Comparison of ENCODE assay signal across 9 cellular contexts in the genomic region with DNA sequence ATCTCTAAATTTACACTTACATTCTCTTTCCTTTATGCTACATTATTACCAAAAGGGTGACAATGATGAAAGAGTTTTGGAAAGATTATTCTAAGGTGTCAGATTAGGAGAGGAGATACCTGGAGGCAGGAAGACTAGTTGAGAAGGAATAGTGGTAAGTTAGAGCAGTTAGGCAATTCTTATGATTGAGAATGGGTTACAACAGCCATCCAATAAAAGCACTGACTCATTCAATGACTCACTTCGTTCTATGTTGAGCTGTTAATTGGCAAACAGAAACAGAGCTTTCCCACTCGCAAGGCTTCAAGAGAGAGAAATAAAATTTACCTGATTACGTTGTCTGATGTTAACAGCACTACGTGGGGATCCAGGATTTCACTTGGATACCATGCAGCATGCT. TPM values are rescaled to one million over a fixed set of nuclear protein-coding genes. Genes with fewer than 3 reads are reported as not detected.
DNase-seq lines count a peak whose midpoint lies in the region; ATAC-seq and TF ChIP-seq lines count a peak whose summit lies in the region.
"Had no signal": no experiment of that assay in that cellular context is flagged by ENCODE, and none has a peak within 500 bp of the region (broad histone marks: within the 10 kb centered on the region; RNA-seq: fewer than 3 reads in every experiment).

No MANE protein-coding gene starts in this region.

- H3K4me2 ChIP-seq in fibroblast of lung (ENCODE audit: extremely low read depth, insufficient read depth, low read length) = no peak overlapping the region

- H3K27me3 Mint-ChIP-seq in stimulated activated naive CD8-positive, alpha-beta T cell treated with anti-CD3 and anti-CD28 coated beads, Interleukin-15, Interleukin-2, amounts not matched to agents 100 ng/mL and 50 ng/mL, for 24 hours = no peaks in the 10 kb centered on the region

- H3K4me3 Mint-ChIP-seq in stimulated activated naive CD8-positive, alpha-beta T cell treated with anti-CD3 and anti-CD28 coated beads, Interleukin-15, Interleukin-2, amounts not matched to agents 100 ng/mL and 50 ng/mL, for 24 hours = no peak overlapping the region

- H2AFZ ChIP-seq in fibroblast of lung (ENCODE audit: low read length) = no peak overlapping the region

- no peaks in the 10 kb centered on the region for H3K9me3 ChIP-seq in fibroblast of lung (ENCODE audit: control insufficient read depth, insufficient read depth, low read depth, low read length)

- H3K9ac ChIP-seq in fibroblast of lung (ENCODE audit: insufficient read depth, low read length) = no peak overlapping the region

- H3K27me3 ChIP-seq in fibroblast of lung (ENCODE audit: control insufficient read depth, insufficient read depth, low read length) = no peaks in the 10 kb centered on the region

- peak; percentile 87 to 90 for ATAC-seq in activated CD4-positive, CD25-positive, alpha-beta regulatory T cell treated with anti-CD3 and anti-CD28 coated beads, Interleukin-2, amount 50 U/mL, for 24 hours
- no peak for ATAC-seq in GM19467 (IDR thresholded peaks at IDR 0.05; ENCODE audit: unreplicated experiment)
- ATAC-seq in HG03378 (IDR thresholded peaks at IDR 0.05; ENCODE audit: unreplicated experiment) = no peak

- H3K27ac Mint-ChIP-seq in stimulated activated naive CD8-positive, alpha-beta T cell treated with anti-CD3 and anti-CD28 coated beads, Interleukin-15, Interleukin-2, amounts not matched to agents 100 ng/mL and 50 ng/mL, for 24 hours = peak overlapping the region; percentile 63

- H3K27ac ChIP-seq in RWPE1 (peak overlapping the region; percentile 90), fibroblast of lung (ENCODE audit: insufficient read depth, low read length) (no peak overlapping the region)

- H3K4me1 ChIP-seq in fibroblast of lung (ENCODE audit: control insufficient read depth, extremely low read depth, insufficient read depth, low read length) = no peaks in the 10 kb centered on the region

- H3K4me1 Mint-ChIP-seq in stimulated activated naive CD8-positive, alpha-beta T cell treated with anti-CD3 and anti-CD28 coated beads, Interleukin-15, Interleukin-2, amounts not matched to agents 100 ng/mL and 50 ng/mL, for 24 hours (ENCODE audit: low read depth) = peaks cover 67% of the 10 kb centered on the region

- DNase-seq in activated CD4-positive, CD25-positive, alpha-beta regulatory T cell (lab: John Stamatoyannopoulos, UW) = no peak
- DNase-seq in RWPE1 (ENCODE audit: low spot score) (peak; percentile 80), fibroblast of lung (ENCODE audit: low read depth in 2 of 2) (peak; percentile 93), UCSD-AML1 (lab: John Stamatoyannopoulos, UW; ENCODE audit: unreplicated experiment) (no peak)
- DNase-seq: activated CD8-positive, alpha-beta memory T cell treated with anti-CD3 and anti-CD28 coated beads, Interleukin-2, amount 50 U/mL, for 4 hours had no signal

- H3K79me2 ChIP-seq in fibroblast of lung (ENCODE audit: control insufficient read depth, insufficient read depth, low read length) = peaks cover 28% of the 10 kb centered on the region

- H4K20me1 ChIP-seq in fibroblast of lung (ENCODE audit: control insufficient read depth, extremely low read depth, insufficient read depth, low read length) = no peaks in the 10 kb centered on the region

- no peaks in the 10 kb centered on the region for H3K9me3 Mint-ChIP-seq in stimulated activated naive CD8-positive, alpha-beta T cell treated with anti-CD3 and anti-CD28 coated beads, Interleukin-15, Interleukin-2, amounts not matched to agents 100 ng/mL and 50 ng/mL, for 24 hours

- CTCF ChIA-PET in RWPE1 (lab: Yijun Ruan, JAX) = interaction anchor here (0.6 to 1.3 kb wide), 2 partner anchors 26 to 75 kb away, joined by 3 to 4 read pairs; a partner anchor contains a TSS

- peaks cover 59% of the 10 kb centered on the region for H3K36me3 Mint-ChIP-seq in stimulated activated naive CD8-positive, alpha-beta T cell treated with anti-CD3 and anti-CD28 coated beads, Interleukin-15, Interleukin-2, amounts not matched to agents 100 ng/mL and 50 ng/mL, for 24 hours (ENCODE audit: low read depth)

- POLR2A ChIA-PET in RWPE1 (lab: Yijun Ruan, JAX; ENCODE audit: low non-redundant PET) = no interaction called here

- TF ChIP-seq CTCF in RWPE1 (conservative IDR thresholded peaks at IDR 0.05; ENCODE audit: low read depth) (no peak), fibroblast of lung (conservative IDR thresholded peaks at IDR 0.05 in 1 of 2, IDR thresholded peaks at IDR 0.05 in 1 of 2; ENCODE audit: low read depth in 1 of 2, low read length in 2 of 2) (no peak)

- H3K4me3 ChIP-seq in fibroblast of lung (replicated peaks in 1 of 4; ENCODE audit: control extremely low read depth in 1 of 4, insufficient read depth in 1 of 4, low read depth in 3 of 4, low read length in 4 of 4) = peak overlapping the region in 1 of 4 experiments; percentile 4

- H3K36me3 ChIP-seq in fibroblast of lung (ENCODE audit: control insufficient read depth, insufficient read depth, low read length) = peaks cover 13% of the 10 kb centered on the region

RNA-seq across cellular contexts. Expression of a gene that starts 5.8 kb away (rescaled TPM):
- total RNA-seq in fibroblast of lung = 61.1 and 79.6 TPM in 2 replicates
- polyA plus RNA-seq in fibroblast of lung = 41.8 and 61.5 TPM in 2 replicates
- 38.2 and 54.8 TPM in 2 replicates for polyA plus RNA-seq in fibroblast of lung (2012)
- polyA minus RNA-seq in fibroblast of lung (ENCODE audit: low replicate concordance) = 31.6 and 61.1 TPM in 2 replicates

RNA-seq across cellular contexts. Expression of a gene that starts 6.3 kb away (rescaled TPM):
- total RNA-seq in fibroblast of lung = 49.1 and 53.3 TPM in 2 replicates
- polyA plus RNA-seq in fibroblast of lung = 21.4 and 24.5 TPM in 2 replicates
- 22.0 and 22.1 TPM in 2 replicates for polyA plus RNA-seq in fibroblast of lung (2012)
- 3.0 and 8.5 TPM in 2 replicates for polyA minus RNA-seq in fibroblast of lung (ENCODE audit: low replicate concordance)

RNA-seq across cellular contexts. Expression of a gene that starts 25.3 kb away (rescaled TPM):
- 136 and 144 TPM in 2 replicates for total RNA-seq in fibroblast of lung
- polyA plus RNA-seq in fibroblast of lung = 187 and 365 TPM in 2 replicates
- 120 and 239 TPM in 2 replicates for polyA plus RNA-seq in fibroblast of lung (2012)
- 21.1 and 25.4 TPM in 2 replicates for polyA minus RNA-seq in fibroblast of lung (ENCODE audit: low replicate concordance)

RNA-seq across cellular contexts. Expression of a gene that starts 55.1 kb away (rescaled TPM):
- 8.0 and 9.7 TPM in 2 replicates for total RNA-seq in fibroblast of lung
- 12.1 and 20.0 TPM in 2 replicates for polyA plus RNA-seq in fibroblast of lung
- polyA plus RNA-seq in fibroblast of lung (2012) = 10.3 and 15.0 TPM in 2 replicates
- polyA minus RNA-seq in fibroblast of lung (ENCODE audit: low replicate concordance) = 16.6 and 33.3 TPM in 2 replicates

Comparison
In these comparisons a context has a peak if more than half of its experiments do, and no peak if none do; other contexts are left out.
1. ATAC-seq: peak in activated CD4-positive, CD25-positive, alpha-beta regulatory T cell treated with anti-CD3 and anti-CD28 coated beads, Interleukin-2, amount 50 U/mL, for 24 hours (2 of 2); none in GM19467 (single experiment) and HG03378 (single experiment).
2. DNase-seq: peak in RWPE1 (single experiment) and fibroblast of lung (2 of 2); none in activated CD4-positive, CD25-positive, alpha-beta regulatory T cell (0 of 4) and UCSD-AML1 (single experiment).